In genomic region chr1:153796786-153797659, GRCh38 we compare ENCODE assay signal across 8 cellular contexts. TPM values are rescaled to one million over a fixed set of nuclear protein-coding genes. Genes with fewer than 3 reads are reported as not detected.
DNase-seq lines count a peak whose midpoint lies in the region; ATAC-seq lines count a peak whose summit lies in the region.

No MANE protein-coding gene starts in this region.

- H4K91ac ChIP-seq in mesenchymal stem cell (ENCODE audit: low read length), result no peak overlapping the region

- H3K27me3 Mint-ChIP-seq in activated CD4-positive, alpha-beta memory T cell treated with anti-CD3 and anti-CD28 coated beads for 36 hours, result peaks cover 1% of the 10 kb centered on the region

- no peak overlapping the region for H2AK5ac ChIP-seq in mesenchymal stem cell (ENCODE audit: low read length, severe bottlenecking)

- CTCF ChIA-PET in activated CD4-positive, alpha-beta memory T cell treated with anti-CD3 and anti-CD28 coated beads for 36 hours (lab: Charles Lee), result interaction anchor here (0.5 to 4.4 kb wide), 27 partner anchors 10 to 486 kb away, joined by 3 to 74 read pairs (median 3); partner anchors contain the start of genes DENND4B, JTB, RAB13 and RPS27

- no peaks in the 10 kb centered on the region for H3K36me3 Mint-ChIP-seq in activated CD4-positive, alpha-beta memory T cell treated with anti-CD3 and anti-CD28 coated beads for 36 hours

- no peak overlapping the region for H3K23ac ChIP-seq in mesenchymal stem cell (ENCODE audit: low read length in 2 of 2)

- 62% methylated on average over 26 of the region's 26 CpGs for WGBS in mesenchymal stem cell

- no peak overlapping the region for H3K27ac ChIP-seq in mesenchymal stem cell (ENCODE audit: low read length, poor library complexity, severe bottlenecking)

- H3K18ac ChIP-seq in mesenchymal stem cell (ENCODE audit: low read depth in 1 of 2, low read length in 2 of 2), result no peak overlapping the region

- no peak overlapping the region for H2BK15ac ChIP-seq in mesenchymal stem cell (ENCODE audit: low read depth, poor library complexity, severe bottlenecking)

- H3K4ac ChIP-seq in mesenchymal stem cell (ENCODE audit: low read depth in 1 of 2, low read length in 2 of 2), result no peak overlapping the region

- H2BK5ac ChIP-seq in mesenchymal stem cell (ENCODE audit: low read depth, low read length, poor library complexity, severe bottlenecking), result no peak overlapping the region

- no peak overlapping the region for H3K4me3 ChIP-seq in mesenchymal stem cell (ENCODE audit: insufficient read depth in 1 of 2, low read depth in 1 of 2, low read length in 2 of 2)

- H2AFZ ChIP-seq in mesenchymal stem cell (ENCODE audit: low read depth, low read length), result no peak overlapping the region

- H2BK120ac ChIP-seq in mesenchymal stem cell (ENCODE audit: low read depth, low read length), result no peak overlapping the region

- H3K4me1 Mint-ChIP-seq in activated CD4-positive, alpha-beta memory T cell treated with anti-CD3 and anti-CD28 coated beads for 36 hours (ENCODE audit: low read depth), result peaks cover 3% of the 10 kb centered on the region

- H3K4me1 ChIP-seq in mesenchymal stem cell (ENCODE audit: control insufficient read depth, insufficient read depth, low read depth, low read length), result peaks cover 4% of the 10 kb centered on the region

- ATAC-seq in HG03342 (IDR thresholded peaks at IDR 0.05; ENCODE audit: unreplicated experiment) (peak; percentile 54), GM21717 (IDR thresholded peaks at IDR 0.05; ENCODE audit: unreplicated experiment) (no peak)

- H3K79me1 ChIP-seq in mesenchymal stem cell (replicated peaks; ENCODE audit: low read length, poor library complexity, severe bottlenecking), result no peaks in the 10 kb centered on the region

- intact Hi-C loops in activated CD4-positive, alpha-beta memory T cell treated with anti-CD3 and anti-CD28 coated beads for 36 hours (cut with micrococcal nuclease), result loop anchor here (1.0 to 2.0 kb wide), 4 partner anchors 24 to 189 kb away; partner anchors contain the start of genes DENND4B and RAB13

- in situ Hi-C loops in G401 (cut with HindIII; ENCODE audit: low sequenced_read_pairs), result no loop called here

- no peaks in the 10 kb centered on the region for H3K9me3 ChIP-seq in mesenchymal stem cell (ENCODE audit: control insufficient read depth, low read length)

- no peaks in the 10 kb centered on the region for H3K9me3 Mint-ChIP-seq in activated CD4-positive, alpha-beta memory T cell treated with anti-CD3 and anti-CD28 coated beads for 36 hours

- peak; percentile 77 for DNase-seq in G401 (ENCODE audit: low spot score)
- DNase-seq in NCI-H748 treated with DMSO at 0.1 percent for 48 hours (lab: John Stamatoyannopoulos, UW), result peak; percentile 73
- peak; percentile 89 for DNase-seq in activated CD4-positive, alpha-beta memory T cell treated with anti-CD3 and anti-CD28 coated beads for 36 hours
- DNase-seq in dermis microvascular lymphatic vessel endothelial cell (ENCODE audit: low read depth in 2 of 2), result peak; percentile 56 to 77
- DNase-seq in mesenchymal stem cell, result peak; percentile 64
- DNase-seq in stimulated activated CD8-positive, alpha-beta memory T cell treated with anti-CD3 and anti-CD28 coated beads, Interleukin-4, amount 100 ng/mL, for 1 hour (ENCODE audit: low read depth in 2 of 2, low spot score in 1 of 2), result peak; percentile 67 to 72

- no peaks in the 10 kb centered on the region for H3K27me3 ChIP-seq in mesenchymal stem cell (ENCODE audit: control insufficient read depth in 1 of 2, insufficient read depth in 1 of 2, low read length in 2 of 2)

- no peak overlapping the region for H2BK12ac ChIP-seq in mesenchymal stem cell (ENCODE audit: low read length in 2 of 2)

- no peak overlapping the region for H3K27ac Mint-ChIP-seq in activated CD4-positive, alpha-beta memory T cell treated with anti-CD3 and anti-CD28 coated beads for 36 hours

- H3K4me2 ChIP-seq in mesenchymal stem cell (ENCODE audit: low read length, poor library complexity, severe bottlenecking), result no peak overlapping the region

- no peak overlapping the region for H3K14ac ChIP-seq in mesenchymal stem cell (ENCODE audit: low read length in 2 of 2)

- no peak overlapping the region for H3K4me3 Mint-ChIP-seq in activated CD4-positive, alpha-beta memory T cell treated with anti-CD3 and anti-CD28 coated beads for 36 hours

- no peak overlapping the region for H4K8ac ChIP-seq in mesenchymal stem cell (ENCODE audit: low read length)

- H3K36me3 ChIP-seq in mesenchymal stem cell (ENCODE audit: control insufficient read depth in 1 of 2, insufficient read depth in 2 of 2, low read depth in 1 of 2, low read length in 2 of 2), result peaks cover 10 to 32% of the 10 kb centered on the region in 2 experiments

- no peak overlapping the region for H3K9ac ChIP-seq in mesenchymal stem cell (ENCODE audit: low read length)

- POLR2A ChIA-PET in activated CD4-positive, alpha-beta memory T cell treated with anti-CD3 and anti-CD28 coated beads for 36 hours (lab: Charles Lee), result interaction anchor here (1.1 kb wide), 1 partner anchor 189 kb away, joined by 3 read pairs; the partner anchor contains the start of gene RAB13

RNA-seq across cellular contexts. Expression of gene SLC27A3, which starts 21.8 kb away (rescaled TPM):
- 1.4 and 5.4 TPM in 2 replicates for total RNA-seq in G401 (2014; rRNA removed; shearing (Covaris generic))
- 1 to 10 TPM; 5.9 to 7.8 TPM for total RNA-seq in activated CD4-positive, alpha-beta memory T cell treated with anti-CD3 and anti-CD28 coated beads for 36 hours
- total RNA-seq in dermis microvascular lymphatic vessel endothelial cell, result 30.4 and 56.1 TPM in 2 replicates
- polyA plus RNA-seq in mesenchymal stem cell (2013, experiment 1 of 2), result 10.6 TPM
- polyA plus RNA-seq in mesenchymal stem cell (2013, experiment 2 of 2), result 10.2 TPM
